ENCODE assay signal across 9 cellular contexts in the genomic region with DNA sequence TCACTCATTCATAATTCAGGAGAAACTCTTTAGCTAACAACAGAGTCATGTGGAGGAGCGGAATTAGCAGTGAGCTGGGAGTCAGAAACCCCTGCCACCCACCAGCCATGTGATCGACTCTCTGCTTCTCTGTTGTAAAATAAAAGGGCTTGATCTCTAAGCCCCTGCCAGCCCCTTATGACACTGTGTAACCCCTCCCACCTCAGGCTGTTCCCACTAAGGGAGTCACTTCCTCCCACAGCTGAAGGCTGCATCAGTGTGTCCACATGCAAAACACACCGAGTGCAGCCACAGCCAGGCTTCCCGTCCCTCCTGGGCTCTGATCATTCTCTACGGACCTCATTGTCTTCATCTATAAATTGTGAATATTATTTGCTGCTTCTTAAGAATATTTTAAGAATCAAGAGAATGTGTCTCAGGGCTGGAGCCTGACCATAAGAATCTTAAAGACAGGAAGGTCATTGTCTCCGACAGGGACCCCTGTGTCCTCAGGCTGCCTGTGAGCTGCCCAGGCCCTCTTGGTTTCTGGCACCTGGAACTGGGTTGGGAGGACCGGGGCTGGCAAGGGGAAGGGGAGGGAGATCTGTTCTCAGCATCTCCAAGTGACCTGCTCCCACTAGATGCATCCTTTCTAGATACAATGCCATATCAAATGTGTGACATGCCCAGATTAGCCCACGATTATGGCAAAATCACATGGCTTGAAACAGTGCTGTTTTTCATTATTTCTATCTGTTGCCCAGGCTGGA.
DNase-seq lines count a peak whose midpoint lies in the region; ATAC-seq and TF ChIP-seq lines count a peak whose summit lies in the region.
"Had no signal": no experiment of that assay in that cellular context is flagged by ENCODE, and none has a peak within 500 bp of the region (broad histone marks: within the 10 kb centered on the region; RNA-seq: fewer than 3 reads in every experiment).

No MANE protein-coding gene starts in this region.

- H3K9me3 Mint-ChIP-seq in progenitor cell of endocrine pancreas (ENCODE audit: low read depth) = no peaks in the 10 kb centered on the region

- no peaks in the 10 kb centered on the region for H3K36me3 Mint-ChIP-seq in progenitor cell of endocrine pancreas (ENCODE audit: insufficient read depth)

- no peak overlapping the region for H3K4me3 Mint-ChIP-seq in progenitor cell of endocrine pancreas (ENCODE audit: low read depth)

- TF ChIP-seq CTCF in foreskin fibroblast (IDR thresholded peaks at IDR 0.05; ENCODE audit: low read depth, low read length) (no peak), progenitor cell of endocrine pancreas (IDR thresholded peaks at IDR 0.05; ENCODE audit: unreplicated experiment) (no peak)

- H3K27ac Mint-ChIP-seq in progenitor cell of endocrine pancreas = no peak overlapping the region

- peaks cover 9% of the 10 kb centered on the region for H3K4me1 Mint-ChIP-seq in progenitor cell of endocrine pancreas (ENCODE audit: low read depth)

- ATAC-seq in HG02885 (IDR thresholded peaks at IDR 0.05; ENCODE audit: poor library complexity, unreplicated experiment) = peak; percentile 47
- no peak for ATAC-seq in HG03571 (IDR thresholded peaks at IDR 0.05; ENCODE audit: unreplicated experiment)

- peak overlapping the region; percentile 26 to 43 for H3K4me3 ChIP-seq in foreskin fibroblast (ENCODE audit: low read depth in 1 of 2, low read length in 2 of 2)

- H3K27me3 Mint-ChIP-seq in progenitor cell of endocrine pancreas = peaks cover 17% of the 10 kb centered on the region

- peak; percentile 74 for DNase-seq in activated CD4-positive, alpha-beta T cell treated with anti-CD3 and anti-CD28 coated beads for 48 hours
- peak in 1 of 2 donors; percentile 16 for DNase-seq in foreskin fibroblast
- DNase-seq in stimulated activated CD4-positive, alpha-beta T cell treated with anti-CD3 and anti-CD28 coated beads, TNF-alpha, amount 100 ng/mL, for 24 hours (ENCODE audit: low read depth in 3 of 3) = peak in 2 of 3 experiments; percentile 22 to 47
- no peak for DNase-seq in globus pallidus (ENCODE audit: low spot score)
- DNase-seq in progenitor cell of endocrine pancreas (ENCODE audit: low spot score, unreplicated experiment) = no peak
- DNase-seq in UCSD-AML1 (lab: John Stamatoyannopoulos, UW; ENCODE audit: unreplicated experiment) = no peak
- DNase-seq: kidney glomerular epithelial cell had no signal

Comparison
In these comparisons a context has a peak if more than half of its experiments do, and no peak if none do; other contexts are left out.
1. DNase-seq: peak in activated CD4-positive, alpha-beta T cell treated with anti-CD3 and anti-CD28 coated beads for 48 hours (single experiment) and stimulated activated CD4-positive, alpha-beta T cell treated with anti-CD3 and anti-CD28 coated beads, TNF-alpha, amount 100 ng/mL, for 24 hours (2 of 3); none in globus pallidus (single experiment), progenitor cell of endocrine pancreas (single experiment) and UCSD-AML1 (single experiment).